8 cellular contexts compared by ENCODE assay signal in genomic region chr10:12348341-12348869, GRCh38. TPM values are rescaled to one million over a fixed set of nuclear protein-coding genes. Genes with fewer than 3 reads are reported as not detected.
A peak's percentile ranks its signal among the peaks of the same experiment; 100 is the strongest.
DNase-seq lines count a peak whose midpoint lies in the region; ATAC-seq, FAIRE-seq and TF ChIP-seq lines count a peak whose summit lies in the region.

No MANE protein-coding gene starts in this region.

- peaks cover 26% of the 10 kb centered on the region for H3K4me1 ChIP-seq in GM12878 (ENCODE audit: control insufficient read depth, insufficient read depth, low read length)
- peaks cover 21% of the 10 kb centered on the region for H3K4me1 ChIP-seq in upper lobe of right lung

- RAD21 ChIA-PET in GM12878 (lab: Charles Lee; ENCODE audit: unreplicated experiment) = interaction anchor here (0.6 to 6.7 kb wide), 14 partner anchors 10 to 879 kb away, joined by 3 to 59 read pairs (median 5); partner anchors contain the start of gene OPTN

- TF ChIP-seq CTCF in GM12878 (IDR thresholded peaks at IDR 0.05 in 2 of 3, conservative IDR thresholded peaks at IDR 0.05 in 1 of 3; ENCODE audit: control insufficient read depth in 2 of 3, extremely low read depth in 1 of 3, insufficient read depth in 1 of 3, low read depth in 3 of 3, low read length in 3 of 3) (no peak), upper lobe of right lung (IDR thresholded peaks at IDR 0.05) (no peak)

- BruUV-seq in GM12878 (replicated peaks; lab: Mats Ljungman, UMichigan) = TSS peak; percentile 77

- H3K4me3 Mint-ChIP-seq in activated T-cell treated with anti-CD3 and anti-CD28 coated beads, Interleukin-2, amount 50 U/mL, for 72 hours = peak overlapping the region; percentile 83 to 95

- H3K36me3 Mint-ChIP-seq in activated T-cell treated with anti-CD3 and anti-CD28 coated beads, Interleukin-2, amount 50 U/mL, for 72 hours (ENCODE audit: insufficient read depth in 2 of 2) = peaks cover 9 to 12% of the 10 kb centered on the region in 2 donors

- no peak for TF ChIP-seq RAD21 in GM12878 (IDR thresholded peaks at IDR 0.05; ENCODE audit: insufficient read depth, low read depth, low read length)

- intact Hi-C loops in GM12878 (cut with micrococcal nuclease; ENCODE audit: unreplicated experiment) = no loop called here
- intact Hi-C loops in upper lobe of right lung (cut with DNase I) = no loop called here

- peak overlapping the region; percentile 91 for H3K27ac Mint-ChIP-seq in activated T-cell treated with anti-CD3 and anti-CD28 coated beads, Interleukin-2, amount 50 U/mL, for 72 hours

- no peak for ATAC-seq in activated T-cell treated with anti-CD3 and anti-CD28 coated beads, Interleukin-2, amount 50 U/mL, for 72 hours (replicated peaks in 1 of 2)
- ATAC-seq in GM12878 (no peak), upper lobe of right lung (no peak), HG03571 (IDR thresholded peaks at IDR 0.05; ENCODE audit: unreplicated experiment) (no peak), GM19455 (IDR thresholded peaks at IDR 0.05; ENCODE audit: unreplicated experiment) (no peak)

- DNase-seq in activated T-cell treated with anti-CD3 and anti-CD28 coated beads, Interleukin-2, amount 50 U/mL, for 72 hours = no peak
- DNase-seq in activated T-cell treated with anti-CD3 and anti-CD28 coated beads for 4 hours = no peak
- DNase-seq in GM12878 (ENCODE audit: low read depth, low spot score) = no peak
- peak; percentile 56 for DNase-seq in medulla oblongata (ENCODE audit: extremely low spot score)
- DNase-seq in upper lobe of right lung = no peak
- no peak for DNase-seq in AG08395 (ENCODE audit: low spot score)

- POLR2A ChIA-PET in GM12878 (lab: Charles Lee) = interaction anchor here (0.5 to 1.3 kb wide), 5 partner anchors 37 to 307 kb away, joined by 3 to 5 read pairs (median 4); no protein-coding TSS in a partner anchor

- no peak for FAIRE-seq in GM12878 (lab: Jason Lieb, UNC)

- no peak for TF ChIP-seq POLR2A in GM12878 (IDR thresholded peaks at IDR 0.05; ENCODE audit: low read depth, low read length)

- peak overlapping the region; percentile 92 for H3K4me3 ChIP-seq in GM12878
- peak overlapping the region; percentile 75 for H3K4me3 ChIP-seq in upper lobe of right lung

- CTCF ChIA-PET in GM12878 (lab: Yijun Ruan, JAX) = interaction anchor here (0.5 to 6.7 kb wide), 3 partner anchors 21 to 308 kb away, joined by 3 to 63 read pairs (median 8); no protein-coding TSS in a partner anchor

- no peaks in the 10 kb centered on the region for H4K20me1 ChIP-seq in GM12878 (ENCODE audit: control insufficient read depth, insufficient read depth)

- peak overlapping the region; percentile 96 for H3K4me2 ChIP-seq in GM12878 (ENCODE audit: control insufficient read depth, insufficient read depth)

- H3K9me3 ChIP-seq in GM12878 (replicated peaks; ENCODE audit: control insufficient read depth, insufficient read depth, low read length) = no peaks in the 10 kb centered on the region
- no peaks in the 10 kb centered on the region for H3K9me3 ChIP-seq in upper lobe of right lung

- in situ Hi-C loops in GM12878 (cut with MboI) = no loop called here

- H3K27ac ChIP-seq in GM12878 (ENCODE audit: control insufficient read depth, insufficient read depth) (peak overlapping the region; percentile 67), upper lobe of right lung (peak overlapping the region; percentile 30)

- H2AFZ ChIP-seq in GM12878 (ENCODE audit: control insufficient read depth, low read depth, low read length) = peak overlapping the region; percentile 25

- 17% methylated on average over 23 of the region's 24 CpGs for WGBS in GM12878 (ENCODE audit: insufficient coverage, insufficient replicate concordance, low lambda C conversion rate, missing lambda C conversion rate)

- H3K79me2 ChIP-seq in GM12878 (ENCODE audit: control insufficient read depth, insufficient read depth, low read length) = peaks cover 24% of the 10 kb centered on the region

- no peaks in the 10 kb centered on the region for H3K9me3 Mint-ChIP-seq in activated T-cell treated with anti-CD3 and anti-CD28 coated beads, Interleukin-2, amount 50 U/mL, for 72 hours

- no peak for TF ChIP-seq EP300 in GM12878 (IDR thresholded peaks at IDR 0.05; ENCODE audit: borderline replicate concordance in 1 of 2, control insufficient read depth in 1 of 2, low read depth in 2 of 2, low read length in 2 of 2)

- SMC1A ChIA-PET in GM12878 (lab: Charles Lee; ENCODE audit: uncharacterized antibody, unreplicated experiment) = interaction anchor here (0.7 to 11.7 kb wide), 11 partner anchors 15 to 308 kb away, joined by 3 to 68 read pairs (median 3); no protein-coding TSS in a partner anchor

- no peaks in the 10 kb centered on the region for H3K27me3 ChIP-seq in GM12878 (replicated peaks in 1 of 2; ENCODE audit: control insufficient read depth in 2 of 2, insufficient read depth in 2 of 2, low read length in 1 of 2)
- H3K27me3 ChIP-seq in upper lobe of right lung = peaks cover 13% of the 10 kb centered on the region

- no peaks in the 10 kb centered on the region for H3K36me3 ChIP-seq in GM12878 (ENCODE audit: control insufficient read depth in 2 of 2, insufficient read depth in 2 of 2, low read length in 1 of 2)
- H3K36me3 ChIP-seq in upper lobe of right lung = no peaks in the 10 kb centered on the region

- peaks cover 28% of the 10 kb centered on the region for H3K27me3 Mint-ChIP-seq in activated T-cell treated with anti-CD3 and anti-CD28 coated beads, Interleukin-2, amount 50 U/mL, for 72 hours (ENCODE audit: low read depth)

- H3K4me1 Mint-ChIP-seq in activated T-cell treated with anti-CD3 and anti-CD28 coated beads, Interleukin-2, amount 50 U/mL, for 72 hours (ENCODE audit: low read depth) = peaks cover 42% of the 10 kb centered on the region

- peak overlapping the region; percentile 79 for H3K9ac ChIP-seq in GM12878 (ENCODE audit: control insufficient read depth, insufficient read depth, low read length)

TF ChIP-seq in GM12878, 131 proteins besides CTCF, POLR2A, EP300 and RAD21 (continues in another document):
- no peak for TF ChIP-seq WRNIP1 (IDR thresholded peaks at IDR 0.05; ENCODE audit: borderline replicate concordance, low read depth, low read length)
- no peak for TF ChIP-seq MYB (IDR thresholded peaks at IDR 0.05; ENCODE audit: borderline replicate concordance, low read depth, low read length)
- no peak for TF ChIP-seq JUNB (IDR thresholded peaks at IDR 0.05)
- TF ChIP-seq ZNF207 (IDR thresholded peaks at IDR 0.05; ENCODE audit: borderline replicate concordance) = 0 out of 2 replicates have a peak, but pooled peaks have one; percentile 44
- TF ChIP-seq IKZF2 (IDR thresholded peaks at IDR 0.05) = no peak
- TF ChIP-seq CHD1 (IDR thresholded peaks at IDR 0.05; ENCODE audit: low read depth, low read length) = no peak
- TF ChIP-seq PML (IDR thresholded peaks at IDR 0.05; ENCODE audit: low read length) = no peak
- no peak for TF ChIP-seq KLF5 (IDR thresholded peaks at IDR 0.05; ENCODE audit: partially characterized antibody)
- TF ChIP-seq NBN (IDR thresholded peaks at IDR 0.05) = no peak
- TF ChIP-seq NFYA (IDR thresholded peaks at IDR 0.05; ENCODE audit: borderline replicate concordance, low read depth, low read length) = no peak
- no peak for TF ChIP-seq EED (IDR thresholded peaks at IDR 0.05; ENCODE audit: low read depth)
- no peak for TF ChIP-seq BRCA1 (IDR thresholded peaks at IDR 0.05; ENCODE audit: low read depth, low read length)
- peak; percentile 64 for TF ChIP-seq GATAD2B (conservative IDR thresholded peaks at IDR 0.05; ENCODE audit: low read depth)
- TF ChIP-seq SMAD1 (IDR thresholded peaks at IDR 0.05; ENCODE audit: low read depth, partially characterized antibody) = no peak
- TF ChIP-seq NRF1 (conservative IDR thresholded peaks at IDR 0.05; ENCODE audit: low read depth, low read length) = no peak
- TF ChIP-seq RB1 (IDR thresholded peaks at IDR 0.05; ENCODE audit: borderline replicate concordance) = no peak; the same call in 1 of the 2 replicates
- no peak for TF ChIP-seq SKIL (IDR thresholded peaks at IDR 0.05; ENCODE audit: low read depth, poor library complexity, severe bottlenecking)
- no peak for TF ChIP-seq ZNF274 (IDR thresholded peaks at IDR 0.05; ENCODE audit: insufficient read depth, insufficient read length)

RNA-seq across cellular contexts. Expression of gene CAMK1D, which starts 0.9 kb away (rescaled TPM):
- total RNA-seq in activated T-cell treated with anti-CD3 and anti-CD28 coated beads, Interleukin-2, amount 50 U/mL, for 72 hours = 10 to 100 TPM; 19.9 to 25.3 TPM
- 70.4 and 80.7 TPM in 2 replicates for total RNA-seq in GM12878 (2013; cell fraction: nucleolus; rRNA removed)
- 12.3 and 14.2 TPM in 2 replicates for total RNA-seq in GM12878 (2014; rRNA removed)
- total RNA-seq in GM12878 (2014; rRNA removed; fragmentation: Illumina TruSeq; extraction: Trizol) = 14.6 and 15.0 TPM in 2 replicates
- 35.5 and 37.0 TPM in 2 replicates for total RNA-seq in GM12878 (2021)
- 10.3 TPM for polyA plus RNA-seq in GM12878 (2011; ENCODE audit: low read depth)
- polyA plus RNA-seq in GM12878 (2011; rRNA removed) = 12.3 and 14.4 TPM in 2 replicates
- 11.2 and 14.2 TPM in 2 replicates for polyA plus RNA-seq in GM12878 (2011; cell fraction: cytosol; rRNA removed)
- 11.2 and 12.9 TPM in 2 replicates for polyA plus RNA-seq in GM12878 (2011; cell fraction: nucleus; rRNA removed)
- polyA plus RNA-seq in GM12878 (2012) = 13.4 and 15.8 TPM in 2 replicates
- 25.9 and 30.3 TPM in 2 replicates for polyA plus RNA-seq in GM12878 (2014; fragmentation: Illumina TruSeq; extraction: Trizol)
- 1 to 10 TPM; 2.1 to 5.5 TPM for polyA plus RNA-seq in GM12878 (2014; fragmentation: Nextera tagmentation; extraction: Ambion mirVana)
- polyA plus RNA-seq in GM12878 (2014; rRNA removed) = 19.5 and 19.6 TPM in 2 replicates
- 10 to 100 TPM in 1 of 2 experiments, 1 to 10 TPM in 1; 3.5 to 20.0 TPM for polyA plus RNA-seq in GM12878 (2016; fragmentation: Nextera tagmentation; extraction: Ambion mirVana)
- 11.3 and 16.2 TPM in 2 replicates for polyA minus RNA-seq in GM12878 (2011; rRNA and poly(A)+ RNA removed)
- 4.8 and 6.5 TPM in 2 replicates for polyA minus RNA-seq in GM12878 (2011; cell fraction: cytosol; rRNA and poly(A)+ RNA removed)
- polyA minus RNA-seq in GM12878 (2011; cell fraction: nucleus; rRNA and poly(A)+ RNA removed) = 3.9 and 5.7 TPM in 2 replicates
- 17.1 TPM for total RNA-seq in upper lobe of right lung
